In genomic region chr7:340979-341694, GRCh38 we compare ENCODE assay signal across 20 cellular contexts. TPM values are rescaled to one million over a fixed set of nuclear protein-coding genes. Genes with fewer than 3 reads are reported as not detected.
DNase-seq lines count a peak whose midpoint lies in the region; ATAC-seq and TF ChIP-seq lines count a peak whose summit lies in the region.
"Had no signal": no experiment of that assay in that cellular context is flagged by ENCODE, and none has a peak within 500 bp of the region (broad histone marks: within the 10 kb centered on the region; RNA-seq: fewer than 3 reads in every experiment).

No MANE protein-coding gene starts in this region.

- intact Hi-C loops in Right ventricle myocardium inferior (cut with DNase I) (no loop called here), left cardiac atrium (cut with DNase I) (no loop called here), lower lobe of right lung (cut with DNase I) (no loop called here)

- H2BK12ac ChIP-seq in neuronal stem cell (ENCODE audit: low read length) = no peak overlapping the region

- no peaks in the 10 kb centered on the region for H3K36me3 ChIP-seq in gastroesophageal sphincter
- H3K36me3 ChIP-seq in neuronal stem cell (replicated peaks in 1 of 2; ENCODE audit: control insufficient read depth in 2 of 2, insufficient read depth in 2 of 2, low read length in 2 of 2) = no peaks in the 10 kb centered on the region
- no peaks in the 10 kb centered on the region for H3K36me3 ChIP-seq in lower lobe of right lung

- H2BK15ac ChIP-seq in neuronal stem cell (ENCODE audit: low read length) = no peak overlapping the region

- H3K23ac ChIP-seq in neuronal stem cell (ENCODE audit: low read depth, low read length, poor library complexity) = peak overlapping the region; percentile 73

- H3K4me3 ChIP-seq in gastroesophageal sphincter = no peak overlapping the region
- H3K4me3 ChIP-seq in neuronal stem cell (ENCODE audit: low read length in 2 of 2) = no peak overlapping the region
- H3K4me3 ChIP-seq in lower lobe of right lung = no peak overlapping the region
- H3K4me3 ChIP-seq: PC-9 had no signal

- DNase-seq in Right ventricle myocardium inferior (ENCODE audit: missing footprints) = peak; percentile 30
- DNase-seq in left cardiac atrium = no peak
- no peak for DNase-seq in neuronal stem cell (ENCODE audit: low spot score)
- no peak for DNase-seq in lower lobe of right lung
- DNase-seq in effector memory CD8-positive, alpha-beta T cell = no peak
- no peak for DNase-seq in HPDE6-E6E7 (ENCODE audit: extremely low spot score)
- DNase-seq: CD8-positive, alpha-beta memory T cell; DMS153; EL; H7; Kasumi-1; NCI-H1930; NCI-H2171 treated with DMSO at 0.1 percent for 48 hours; NCI-H774; PC-9 had no signal

- H3K4me2 ChIP-seq in neuronal stem cell (ENCODE audit: insufficient read depth, low read length, poor library complexity, severe bottlenecking) = no peak overlapping the region
- H3K4me2 ChIP-seq: PC-9 had no signal

- peak overlapping the region; percentile 48 for H3K18ac ChIP-seq in neuronal stem cell (ENCODE audit: low read length)

- no peak for TF ChIP-seq EP300 in gastroesophageal sphincter (IDR thresholded peaks at IDR 0.05)

- H3K27ac ChIP-seq in gastroesophageal sphincter (peak overlapping the region in 3 of 4 donors; percentile 7 to 46 (median 37)), neuronal stem cell (replicated peaks; ENCODE audit: low read length) (no peak overlapping the region), temporal lobe (ENCODE audit: low read depth, low read length) (peak overlapping the region; percentile 41), lower lobe of right lung (no peak overlapping the region)
- H3K27ac ChIP-seq: 22Rv1, PC-9 had no signal

- H3K4ac ChIP-seq in neuronal stem cell (ENCODE audit: low read length) = peak overlapping the region; percentile 89

- TF ChIP-seq CTCF in gastroesophageal sphincter (IDR thresholded peaks at IDR 0.05) = no peak
- TF ChIP-seq CTCF in lower lobe of right lung (IDR thresholded peaks at IDR 0.05) = no peak

- no peak for ATAC-seq in Right ventricle myocardium inferior
- ATAC-seq in left cardiac atrium = no peak
- ATAC-seq in gastroesophageal sphincter = no peak
- ATAC-seq in lower lobe of right lung = no peak
- ATAC-seq in effector memory CD8-positive, alpha-beta T cell (replicated peaks) = no peak

- no peak overlapping the region for H2AFZ ChIP-seq in neuronal stem cell (ENCODE audit: low read length)
- H2AFZ ChIP-seq: PC-9 had no signal

- no peak overlapping the region for H3K27ac Mint-ChIP-seq in effector memory CD8-positive, alpha-beta T cell
- H3K27ac Mint-ChIP-seq: CD8-positive, alpha-beta memory T cell had no signal

- H3K4me1 ChIP-seq in gastroesophageal sphincter (no peaks in the 10 kb centered on the region), neuronal stem cell (ENCODE audit: control insufficient read depth in 2 of 2, insufficient read depth in 1 of 2, low read depth in 1 of 2, low read length in 2 of 2) (peaks cover 4% of the 10 kb centered on the region in 2 donors), lower lobe of right lung (no peaks in the 10 kb centered on the region)

- no peak overlapping the region for H4K91ac ChIP-seq in neuronal stem cell (ENCODE audit: low read depth, low read length, poor library complexity)

- H3K9ac ChIP-seq in neuronal stem cell (ENCODE audit: low read depth, low read length, poor library complexity) = no peak overlapping the region

- peaks cover 3% of the 10 kb centered on the region for H3K36me3 Mint-ChIP-seq in effector memory CD8-positive, alpha-beta T cell (ENCODE audit: insufficient read depth)
- H3K36me3 Mint-ChIP-seq: CD8-positive, alpha-beta memory T cell had no signal

- peaks cover 0 to 8% of the 10 kb centered on the region in 2 donors for H3K9me3 Mint-ChIP-seq in effector memory CD8-positive, alpha-beta T cell

- H3K4me3 Mint-ChIP-seq in effector memory CD8-positive, alpha-beta T cell = no peak overlapping the region
- H3K4me3 Mint-ChIP-seq: CD8-positive, alpha-beta memory T cell had no signal

- H3K27me3 ChIP-seq in gastroesophageal sphincter (no peaks in the 10 kb centered on the region), neuronal stem cell (ENCODE audit: control insufficient read depth in 3 of 3, insufficient read depth in 3 of 3, low read depth in 1 of 3, low read length in 3 of 3) (peaks cover 0 to 25% (median 0%) of the 10 kb centered on the region in 3 experiments), lower lobe of right lung (ENCODE audit: low read depth) (no peaks in the 10 kb centered on the region)

- no peak overlapping the region for H3K14ac ChIP-seq in neuronal stem cell (ENCODE audit: low read length)

- peaks cover 0 to 5% of the 10 kb centered on the region in 2 donors for H3K4me1 Mint-ChIP-seq in effector memory CD8-positive, alpha-beta T cell (ENCODE audit: low read depth in 2 of 2)

- no peaks in the 10 kb centered on the region for H3K9me3 ChIP-seq in gastroesophageal sphincter
- peaks cover 0 to 2% of the 10 kb centered on the region in 2 donors for H3K9me3 ChIP-seq in neuronal stem cell (replicated peaks in 1 of 2; ENCODE audit: control insufficient read depth in 2 of 2, insufficient read depth in 1 of 2, low read depth in 1 of 2, low read length in 2 of 2)
- H3K9me3 ChIP-seq in lower lobe of right lung = no peaks in the 10 kb centered on the region

- peak overlapping the region; percentile 97 for H2AK5ac ChIP-seq in neuronal stem cell (ENCODE audit: low read depth, low read length)

- TF ChIP-seq POLR2A in gastroesophageal sphincter (IDR thresholded peaks at IDR 0.05) = no peak

- H3K79me1 ChIP-seq in neuronal stem cell (ENCODE audit: low read depth, low read length) = no peaks in the 10 kb centered on the region

- 51% methylated on average over 4 of the region's 30 CpGs; no CpG with 5 or more reads in 1 of the 2 donors for WGBS in gastroesophageal sphincter (ENCODE audit: low coverage in 1 of 2), 2 donors
- WGBS in neuronal stem cell (ENCODE audit: extremely low coverage in 2 of 2, insufficient read length in 2 of 2, insufficient replicate concordance in 1 of 2), 2 donors = no CpG with 5 or more reads among the region's 30 CpGs

- H2BK5ac ChIP-seq in neuronal stem cell (ENCODE audit: low read length) = peak overlapping the region; percentile 2

- no peak overlapping the region for H2BK120ac ChIP-seq in neuronal stem cell (ENCODE audit: low read depth, low read length)

- no peak overlapping the region for H4K8ac ChIP-seq in neuronal stem cell (ENCODE audit: low read depth, low read length)

- H3K27me3 Mint-ChIP-seq in effector memory CD8-positive, alpha-beta T cell = peaks cover 13 to 28% of the 10 kb centered on the region in 2 donors

RNA-seq across cellular contexts. Expression of gene FOXL3, which starts 51.2 kb away (rescaled TPM):
- not detected for total RNA-seq in Right ventricle myocardium inferior
- total RNA-seq in left cardiac atrium = not detected
- total RNA-seq in gastroesophageal sphincter = not detected
- polyA plus RNA-seq in neuronal stem cell (2013, experiment 1 of 2) = not detected
- not detected for polyA plus RNA-seq in neuronal stem cell (2013, experiment 2 of 2)
- total RNA-seq in temporal lobe = not detected
- total RNA-seq in lower lobe of right lung = not detected
- total RNA-seq: CD8-positive, alpha-beta memory T cell; H7; NCI-H460; PC-9 had no signal
- polyA plus RNA-seq: BJ; CD8-positive, alpha-beta memory T cell had no signal

Comparison
In these comparisons a context has a peak if more than half of its experiments do, and no peak if none do; other contexts are left out.
1. H3K27ac ChIP-seq: peak in gastroesophageal sphincter (3 of 4) and temporal lobe (single experiment); none in neuronal stem cell (single experiment) and lower lobe of right lung (single experiment).